In the genomic region with DNA sequence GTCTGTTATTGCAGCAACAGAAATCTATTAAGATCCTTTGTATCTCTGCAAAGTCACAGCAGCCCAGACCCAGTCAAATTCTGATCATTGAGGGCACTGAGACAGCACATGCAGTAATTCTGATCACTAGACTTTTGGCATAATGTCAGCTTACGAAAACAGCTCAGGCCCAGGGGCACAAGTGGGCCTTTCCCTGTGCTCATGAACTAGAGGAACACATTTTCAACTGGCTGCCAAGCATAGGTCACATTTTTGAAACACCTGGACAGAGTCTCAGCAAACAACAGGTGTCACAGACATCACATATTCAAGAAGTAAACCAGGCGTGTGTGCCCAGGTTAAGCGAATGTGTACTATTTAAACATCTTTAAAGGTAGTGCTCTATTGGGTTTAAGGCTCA, we compare ENCODE assay signal across 16 cellular contexts.
"Had no signal": no experiment of that assay in that cellular context is flagged by ENCODE, and none has a peak within 500 bp of the region (broad histone marks: within the 10 kb centered on the region; RNA-seq: fewer than 3 reads in every experiment).

No MANE protein-coding gene starts in this region.

- H3K4me3 Mint-ChIP-seq: activated naive CD8-positive, alpha-beta T cell treated with anti-CD3 and anti-CD28 coated beads for 36 hours; brain; nephron progenitor cell had no signal

- H3K9me3 ChIP-seq: suprapubic skin, upper lobe of left lung had no signal

- DNase-seq: activated CD4-positive, alpha-beta T cell treated with anti-CD3 and anti-CD28 coated beads for 4 hours; activated CD8-positive, alpha-beta memory T cell treated with anti-CD3 and anti-CD28 coated beads for 24 hours; activated naive CD8-positive, alpha-beta T cell treated with anti-CD3 and anti-CD28 coated beads for 36 hours; islet precursor cell; nephron progenitor cell; occipital lobe; stimulated activated CD4-positive, alpha-beta T cell treated with anti-CD3 and anti-CD28 coated beads, Interleukin-2, amount 100 ng/mL, for 48 hours; stimulated activated naive CD4-positive, alpha-beta T cell; T1000; upper lobe of left lung had no signal

- H3K27ac Mint-ChIP-seq: brain, nephron progenitor cell had no signal

- H3K9me3 Mint-ChIP-seq: brain; central memory CD8-positive, alpha-beta T cell; nephron progenitor cell had no signal

- H3K4me1 ChIP-seq: suprapubic skin had no signal

- H3K36me3 Mint-ChIP-seq: brain had no signal

- H3K27me3 Mint-ChIP-seq: activated naive CD8-positive, alpha-beta T cell treated with anti-CD3 and anti-CD28 coated beads for 36 hours; central memory CD8-positive, alpha-beta T cell had no signal

- H3K27me3 ChIP-seq: suprapubic skin, upper lobe of left lung had no signal

- ATAC-seq: esophagus mucosa, left lobe of liver had no signal

- H3K36me3 ChIP-seq: suprapubic skin, upper lobe of left lung had no signal

- H3K4me3 ChIP-seq: coronary artery, suprapubic skin, upper lobe of left lung had no signal

- H3K27ac ChIP-seq: coronary artery, suprapubic skin, upper lobe of left lung had no signal
